ENCODE assay signal across 25 cellular contexts in the genomic region with DNA sequence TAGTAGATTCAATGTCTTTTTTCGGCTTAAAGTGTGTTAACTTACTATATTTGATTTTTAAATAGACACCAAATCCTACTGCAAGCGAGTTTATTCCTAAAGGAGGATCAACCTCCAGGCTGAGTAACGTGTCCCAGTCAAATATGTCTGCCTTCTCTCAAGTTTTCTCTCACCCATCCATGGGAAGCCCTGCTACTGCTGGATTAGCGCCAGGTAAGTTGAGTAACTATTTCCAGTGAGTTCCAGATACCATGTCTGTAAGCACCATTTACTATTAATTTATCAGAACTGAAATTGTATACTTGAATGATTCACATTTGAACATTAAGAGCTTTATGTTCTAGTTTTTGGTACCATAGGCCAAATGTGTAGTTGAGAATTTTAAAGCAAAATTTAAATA.
DNase-seq lines count a peak whose midpoint lies in the region; ATAC-seq and TF ChIP-seq lines count a peak whose summit lies in the region.
"Had no signal": no experiment of that assay in that cellular context is flagged by ENCODE, and none has a peak within 500 bp of the region (broad histone marks: within the 10 kb centered on the region; RNA-seq: fewer than 3 reads in every experiment).

No MANE protein-coding gene starts in this region.

- no peak overlapping the region for H4K91ac ChIP-seq in mesenchymal stem cell (ENCODE audit: low read length)

- peaks cover 12% of the 10 kb centered on the region for H3K79me1 ChIP-seq in mesenchymal stem cell (replicated peaks; ENCODE audit: low read length, poor library complexity, severe bottlenecking)

- intact Hi-C loops in natural killer cell (cut with micrococcal nuclease), result no loop called here
- intact Hi-C loops in activated CD4-positive, alpha-beta T cell treated with anti-CD3 and anti-CD28 coated beads, Interleukin-2, amount 10 ng/mL, durations not matched to agents 24 days and 14 days (cut with micrococcal nuclease), result no loop called here

- H3K4me1 Mint-ChIP-seq in natural killer cell, result peaks cover 0 to 6% of the 10 kb centered on the region in 2 donors
- H3K4me1 Mint-ChIP-seq in activated CD4-positive, alpha-beta T cell treated with anti-CD3 and anti-CD28 coated beads, Interleukin-2, amount 10 ng/mL, durations not matched to agents 24 days and 14 days, result peaks cover 1% of the 10 kb centered on the region
- H3K4me1 Mint-ChIP-seq: neural crest cell had no signal

- no peak overlapping the region for H4K8ac ChIP-seq in mesenchymal stem cell (ENCODE audit: low read length)

- H2BK12ac ChIP-seq in mesenchymal stem cell (ENCODE audit: low read length in 2 of 2), result no peak overlapping the region

- no peak overlapping the region for H3K27ac ChIP-seq in mesenchymal stem cell (ENCODE audit: low read length, poor library complexity, severe bottlenecking)
- H3K27ac ChIP-seq: transverse colon had no signal

- H3K9me3 ChIP-seq in mesenchymal stem cell (ENCODE audit: control insufficient read depth, low read length), result no peaks in the 10 kb centered on the region
- H3K9me3 ChIP-seq: transverse colon had no signal

- no peak overlapping the region for H2AFZ ChIP-seq in mesenchymal stem cell (ENCODE audit: low read depth, low read length)

- DNase-seq in EL, result peak; percentile 9
- peak; percentile 1 for DNase-seq in RPMI7951 (ENCODE audit: low read depth)
- DNase-seq in epithelial cell of esophagus (ENCODE audit: low read depth), result peak; percentile 14
- DNase-seq in mesenchymal stem cell, result peak; percentile 39
- DNase-seq in natural killer cell, result no peak
- DNase-seq in activated CD4-positive, alpha-beta T cell treated with anti-CD3 and anti-CD28 coated beads, Interleukin-2, amount 10 ng/mL, durations not matched to agents 24 days and 14 days, result no peak
- DNase-seq in islet precursor cell, result no peak
- DNase-seq in 8988T, result no peak
- DNase-seq: activated CD4-positive, CD25-positive, alpha-beta regulatory T cell treated with anti-CD3 and anti-CD28 coated beads, Interleukin-2, amount 50 U/mL, for 72 hours; activated naive CD4-positive, alpha-beta T cell; activated T-cell treated with anti-CD3 and anti-CD28 coated beads, Interleukin-2, amount 50 U/mL, for 24 hours; anterior cingulate cortex; DMS79; left colon; NCI-H1694; NCI-H82; SHP77; stimulated activated CD4-positive, alpha-beta T cell treated with anti-CD3 and anti-CD28 coated beads, Interleukin-2, amount 100 ng/mL, for 48 hours; stimulated activated naive CD8-positive, alpha-beta T cell treated with anti-CD3 and anti-CD28 coated beads, Interleukin-15, Interleukin-2, amounts not matched to agents 100 U/mL and 50 U/mL, for 24 hours; SW 1271; transverse colon had no signal

- no peak overlapping the region for H2BK5ac ChIP-seq in mesenchymal stem cell (ENCODE audit: low read depth, low read length, poor library complexity, severe bottlenecking)

- no peak overlapping the region for H3K4ac ChIP-seq in mesenchymal stem cell (ENCODE audit: low read depth in 1 of 2, low read length in 2 of 2)

- H3K4me3 ChIP-seq in epithelial cell of esophagus (ENCODE audit: low read length) (no peak overlapping the region), mesenchymal stem cell (ENCODE audit: insufficient read depth in 1 of 2, low read depth in 1 of 2, low read length in 2 of 2) (no peak overlapping the region)
- H3K4me3 ChIP-seq: smooth muscle cell, transverse colon had no signal

- 100% methylated on average over 2 of the region's 4 CpGs for WGBS in mesenchymal stem cell

- H3K27me3 Mint-ChIP-seq in natural killer cell (ENCODE audit: low read depth in 2 of 2), result no peaks in the 10 kb centered on the region
- H3K27me3 Mint-ChIP-seq in activated CD4-positive, alpha-beta T cell treated with anti-CD3 and anti-CD28 coated beads, Interleukin-2, amount 10 ng/mL, durations not matched to agents 24 days and 14 days, result no peaks in the 10 kb centered on the region
- H3K27me3 Mint-ChIP-seq: activated T-cell treated with anti-CD3 and anti-CD28 coated beads, Interleukin-2, amount 50 U/mL, for 24 hours; IgD-negative memory B cell; progenitor cell of endocrine pancreas had no signal

- no peak overlapping the region for H2AK5ac ChIP-seq in mesenchymal stem cell (ENCODE audit: low read length, severe bottlenecking)

- H3K36me3 Mint-ChIP-seq in natural killer cell, result no peaks in the 10 kb centered on the region
- peaks cover 13% of the 10 kb centered on the region for H3K36me3 Mint-ChIP-seq in activated CD4-positive, alpha-beta T cell treated with anti-CD3 and anti-CD28 coated beads, Interleukin-2, amount 10 ng/mL, durations not matched to agents 24 days and 14 days (ENCODE audit: low read depth)

- no peaks in the 10 kb centered on the region for H3K4me1 ChIP-seq in mesenchymal stem cell (ENCODE audit: control insufficient read depth, insufficient read depth, low read depth, low read length)
- H3K4me1 ChIP-seq: transverse colon had no signal

- no peak overlapping the region for H2BK15ac ChIP-seq in mesenchymal stem cell (ENCODE audit: low read depth, poor library complexity, severe bottlenecking)

- H3K9ac ChIP-seq in mesenchymal stem cell (ENCODE audit: low read length), result no peak overlapping the region

- peaks cover 3 to 15% of the 10 kb centered on the region in 2 experiments for H3K36me3 ChIP-seq in mesenchymal stem cell (ENCODE audit: control insufficient read depth in 1 of 2, insufficient read depth in 2 of 2, low read depth in 1 of 2, low read length in 2 of 2)

- H3K27me3 ChIP-seq in mesenchymal stem cell (ENCODE audit: control insufficient read depth in 1 of 2, insufficient read depth in 1 of 2, low read length in 2 of 2), result no peaks in the 10 kb centered on the region
- H3K27me3 ChIP-seq: transverse colon had no signal

- TF ChIP-seq CTCF in epithelial cell of esophagus (IDR thresholded peaks at IDR 0.05; ENCODE audit: insufficient read depth, low read depth, low read length, missing control alignments), result no peak
- TF ChIP-seq CTCF in natural killer cell (IDR thresholded peaks at IDR 0.05), result no peak

- H3K14ac ChIP-seq in mesenchymal stem cell (ENCODE audit: low read length in 2 of 2), result no peak overlapping the region

- no peaks in the 10 kb centered on the region for H3K9me3 Mint-ChIP-seq in natural killer cell
- no peaks in the 10 kb centered on the region for H3K9me3 Mint-ChIP-seq in activated CD4-positive, alpha-beta T cell treated with anti-CD3 and anti-CD28 coated beads, Interleukin-2, amount 10 ng/mL, durations not matched to agents 24 days and 14 days
- H3K9me3 Mint-ChIP-seq: activated T-cell treated with anti-CD3 and anti-CD28 coated beads, Interleukin-2, amount 50 U/mL, for 24 hours; IgD-negative memory B cell; neural crest cell had no signal

- H2BK120ac ChIP-seq in mesenchymal stem cell (ENCODE audit: low read depth, low read length), result no peak overlapping the region

- no peak overlapping the region for H3K18ac ChIP-seq in mesenchymal stem cell (ENCODE audit: low read depth in 1 of 2, low read length in 2 of 2)

- no peak overlapping the region for H3K4me3 Mint-ChIP-seq in natural killer cell
- no peak overlapping the region for H3K4me3 Mint-ChIP-seq in activated CD4-positive, alpha-beta T cell treated with anti-CD3 and anti-CD28 coated beads, Interleukin-2, amount 10 ng/mL, durations not matched to agents 24 days and 14 days
- H3K4me3 Mint-ChIP-seq: activated T-cell treated with anti-CD3 and anti-CD28 coated beads, Interleukin-2, amount 50 U/mL, for 24 hours; IgD-negative memory B cell; neural crest cell had no signal

- H3K23ac ChIP-seq in mesenchymal stem cell (ENCODE audit: low read length in 2 of 2), result no peak overlapping the region

- H3K27ac Mint-ChIP-seq in natural killer cell, result no peak overlapping the region
- no peak overlapping the region for H3K27ac Mint-ChIP-seq in activated CD4-positive, alpha-beta T cell treated with anti-CD3 and anti-CD28 coated beads, Interleukin-2, amount 10 ng/mL, durations not matched to agents 24 days and 14 days
- H3K27ac Mint-ChIP-seq: activated T-cell treated with anti-CD3 and anti-CD28 coated beads, Interleukin-2, amount 50 U/mL, for 24 hours; progenitor cell of endocrine pancreas had no signal

- no peak overlapping the region for H3K4me2 ChIP-seq in mesenchymal stem cell (ENCODE audit: low read length, poor library complexity, severe bottlenecking)
- H3K4me2 ChIP-seq: smooth muscle cell had no signal

- no peak for ATAC-seq in natural killer cell
- ATAC-seq: left colon had no signal

Comparison
In these comparisons a context has a peak if more than half of its experiments do, and no peak if none do; other contexts are left out.
1. DNase-seq: peak in EL (single experiment), RPMI7951 (single experiment), epithelial cell of esophagus (single experiment) and mesenchymal stem cell (single experiment); none in natural killer cell (single experiment), activated CD4-positive, alpha-beta T cell treated with anti-CD3 and anti-CD28 coated beads, Interleukin-2, amount 10 ng/mL, durations not matched to agents 24 days and 14 days (single experiment), islet precursor cell (single experiment) and 8988T (single experiment).